7 cellular contexts compared by ENCODE assay signal in genomic region chr17:42120161-42121065, GRCh38. TPM values are rescaled to one million over a fixed set of nuclear protein-coding genes. Genes with fewer than 3 reads are reported as not detected.
A peak's percentile ranks its signal among the peaks of the same experiment; 100 is the strongest.
DNase-seq lines count a peak whose midpoint lies in the region; ATAC-seq, FAIRE-seq and TF ChIP-seq lines count a peak whose summit lies in the region.
"Had no signal": no experiment of that assay in that cellular context is flagged by ENCODE, and none has a peak within 500 bp of the region (broad histone marks: within the 10 kb centered on the region; RNA-seq: fewer than 3 reads in every experiment).

No MANE protein-coding gene starts in this region.

- peak; percentile 31 for FAIRE-seq in GM12878 (lab: Jason Lieb, UNC)
- FAIRE-seq: islet of Langerhans had no signal

- peak overlapping the region; percentile 90 for H3K4me2 ChIP-seq in GM12878 (ENCODE audit: control insufficient read depth, insufficient read depth)

- H3K27ac ChIP-seq in GM12878 (ENCODE audit: control insufficient read depth, insufficient read depth) = no peak overlapping the region

- no TSS peak for BruUV-seq in GM12878 (replicated peaks; lab: Mats Ljungman, UMichigan)

- peaks cover 11% of the 10 kb centered on the region for H3K4me1 ChIP-seq in GM12878 (ENCODE audit: control insufficient read depth, insufficient read depth, low read length)

- intact Hi-C loops in GM12878 (cut with micrococcal nuclease; ENCODE audit: unreplicated experiment) = no loop called here

- peak; percentile 22 for DNase-seq in NK-92 treated with Interleukin-12 subunit alpha and Interleukin-12 subunit beta, amount 100 ng/mL, for 24 hours (lab: John Stamatoyannopoulos, UW)
- DNase-seq in NK-92 (lab: John Stamatoyannopoulos, UW; ENCODE audit: unreplicated experiment) (no peak), GM12878 (ENCODE audit: low read depth, low spot score) (no peak), hippocampal formation (lab: John Stamatoyannopoulos, UW) (no peak)

- H3K27me3 Mint-ChIP-seq in nephron (ENCODE audit: low read depth) = peaks cover 4% of the 10 kb centered on the region

- no peak for TF ChIP-seq POLR2A in GM12878 (IDR thresholded peaks at IDR 0.05; ENCODE audit: low read depth, low read length)

- CTCF ChIA-PET in GM12878 (lab: Yijun Ruan, JAX) = interaction anchor here (0.6 to 7.1 kb wide), 20 partner anchors 9 to 406 kb away, joined by 3 to 138 read pairs (median 5); partner anchors contain the start of genes CNP, KCNH4, NKIRAS2 and RAB5C

- peak; percentile 32 for ATAC-seq in GM12878
- ATAC-seq in GM21717 (IDR thresholded peaks at IDR 0.05; ENCODE audit: unreplicated experiment) = no peak

- no peak for TF ChIP-seq RAD21 in GM12878 (IDR thresholded peaks at IDR 0.05; ENCODE audit: insufficient read depth, low read depth, low read length)

- H3K9ac ChIP-seq in GM12878 (ENCODE audit: control insufficient read depth, insufficient read depth, low read length) = peak overlapping the region; percentile 48; the same call in 1 of the 2 replicates

- H3K27ac Mint-ChIP-seq in nephron = no peak overlapping the region

- H3K9me3 ChIP-seq in GM12878 (replicated peaks; ENCODE audit: control insufficient read depth, insufficient read depth, low read length) = no peaks in the 10 kb centered on the region; the same call in 2 of the 3 replicates

- H3K36me3 ChIP-seq in GM12878 (ENCODE audit: control insufficient read depth in 2 of 2, insufficient read depth in 2 of 2, low read length in 1 of 2) = peaks cover 6 to 8% of the 10 kb centered on the region in 2 experiments; a peak in 3 of 4 replicates

- RAD21 ChIA-PET in GM12878 (lab: Charles Lee; ENCODE audit: unreplicated experiment) = interaction anchor here (0.6 to 4.7 kb wide), 20 partner anchors 10 to 415 kb away, joined by 3 to 78 read pairs (median 4); partner anchors contain the start of genes KCNH4, NAGLU and STAT3

- in situ Hi-C loops in GM12878 (cut with MboI) = no loop called here

- WGBS in GM12878 (ENCODE audit: insufficient coverage, insufficient replicate concordance, low lambda C conversion rate, missing lambda C conversion rate) = 24% methylated on average over 10 of the region's 20 CpGs

- H3K4me1 Mint-ChIP-seq in nephron = peaks cover 28% of the 10 kb centered on the region

- SMC1A ChIA-PET in GM12878 (lab: Charles Lee; ENCODE audit: uncharacterized antibody, unreplicated experiment) = interaction anchor here (0.9 to 5.2 kb wide), 10 partner anchors 10 to 156 kb away, joined by 3 to 53 read pairs (median 4); partner anchors contain the start of genes CNP, KCNH4 and NKIRAS2

- POLR2A ChIA-PET in GM12878 (lab: Charles Lee) = interaction anchor here (0.5 to 3.0 kb wide), 13 partner anchors 9 to 216 kb away, joined by 3 to 15 read pairs (median 6); partner anchors contain the start of genes CNP, DHX58 and KCNH4

- TF ChIP-seq CTCF in GM12878 (IDR thresholded peaks at IDR 0.05 in 2 of 3, conservative IDR thresholded peaks at IDR 0.05 in 1 of 3; ENCODE audit: control insufficient read depth in 2 of 3, extremely low read depth in 1 of 3, insufficient read depth in 1 of 3, low read depth in 3 of 3, low read length in 3 of 3) = no peak
- TF ChIP-seq CTCF in nephron (IDR thresholded peaks at IDR 0.05; ENCODE audit: unreplicated experiment in 3 of 3) = no peak

- peaks cover 23% of the 10 kb centered on the region for H3K36me3 Mint-ChIP-seq in nephron (ENCODE audit: low read depth)

- no peaks in the 10 kb centered on the region for H3K27me3 ChIP-seq in GM12878 (replicated peaks in 1 of 2; ENCODE audit: control insufficient read depth in 2 of 2, insufficient read depth in 2 of 2, low read length in 1 of 2)

- no peaks in the 10 kb centered on the region for H3K9me3 Mint-ChIP-seq in nephron

- H2AFZ ChIP-seq in GM12878 (ENCODE audit: control insufficient read depth, low read depth, low read length) = no peak overlapping the region

- no peaks in the 10 kb centered on the region for H4K20me1 ChIP-seq in GM12878 (ENCODE audit: control insufficient read depth, insufficient read depth)

- H3K4me3 Mint-ChIP-seq in nephron = peak overlapping the region; percentile 79 to 84 (median 82)

- peak overlapping the region; percentile 82 for H3K4me3 ChIP-seq in GM12878

- H3K79me2 ChIP-seq in GM12878 (ENCODE audit: control insufficient read depth, insufficient read depth, low read length) = peaks cover 2% of the 10 kb centered on the region; the same call in 1 of the 2 replicates

- no peak for TF ChIP-seq EP300 in GM12878 (IDR thresholded peaks at IDR 0.05; ENCODE audit: borderline replicate concordance in 1 of 2, control insufficient read depth in 1 of 2, low read depth in 2 of 2, low read length in 2 of 2)

RNA-seq across cellular contexts. Expression of gene KAT2A, which starts 0.8 kb away (rescaled TPM):
- 42.6 and 59.8 TPM in 2 replicates for total RNA-seq in GM12878 (2013; cell fraction: nucleolus; rRNA removed)
- total RNA-seq in GM12878 (2014; rRNA removed) (12.6 and 16.3 TPM in 2 replicates), GM12878 (2014; rRNA removed; fragmentation: Illumina TruSeq; extraction: Trizol) (12.3 and 12.9 TPM in 2 replicates), GM12878 (2021) (31.9 and 33.3 TPM in 2 replicates)
- 15.8 TPM for polyA plus RNA-seq in GM12878 (2011; ENCODE audit: low read depth)
- polyA plus RNA-seq in GM12878 (2011; rRNA removed) (25.8 and 46.1 TPM in 2 replicates), GM12878 (2014; fragmentation: Illumina TruSeq; extraction: Trizol) (17.1 and 25.7 TPM in 2 replicates), GM12878 (2014; fragmentation: Nextera tagmentation; extraction: Ambion mirVana) (1 to 10 TPM in 1 of 2 experiments, under 1 TPM in 1; 0.85 to 3.0 TPM), GM12878 (2014; rRNA removed) (47.5 and 52.3 TPM in 2 replicates), GM12878 (2016; fragmentation: Nextera tagmentation; extraction: Ambion mirVana) (10 to 100 TPM; 11.0 to 12.6 TPM)
- 33.4 and 45.6 TPM in 2 replicates for polyA plus RNA-seq in GM12878 (2011; cell fraction: cytosol; rRNA removed)
- polyA plus RNA-seq in GM12878 (2011; cell fraction: nucleus; rRNA removed) = 433 and 500 TPM in 2 replicates
- polyA plus RNA-seq in GM12878 (2012) = 26.4 and 29.6 TPM in 2 replicates
- polyA minus RNA-seq in GM12878 (2011; rRNA and poly(A)+ RNA removed) = 15.8 and 20.1 TPM in 2 replicates
- polyA minus RNA-seq in GM12878 (2011; cell fraction: cytosol; rRNA and poly(A)+ RNA removed) = 11.9 TPM in 2 replicates
- 26.1 and 36.8 TPM in 2 replicates for polyA minus RNA-seq in GM12878 (2011; cell fraction: nucleus; rRNA and poly(A)+ RNA removed)

RNA-seq across cellular contexts. Expression of gene HSPB9, which starts 2.2 kb away (rescaled TPM):
- not detected in 2 replicates for total RNA-seq in GM12878 (2013; cell fraction: nucleolus; rRNA removed)
- total RNA-seq in GM12878 (2014; rRNA removed) (not detected in 2 replicates), GM12878 (2014; rRNA removed; fragmentation: Illumina TruSeq; extraction: Trizol) (not detected in 2 replicates), GM12878 (2021) (not detected in 2 replicates)
- polyA plus RNA-seq in GM12878 (2011; ENCODE audit: low read depth) = 0.13 TPM
- polyA plus RNA-seq in GM12878 (2011; rRNA removed) (0.04 and 0.07 TPM in 2 replicates), GM12878 (2014; fragmentation: Illumina TruSeq; extraction: Trizol) (not detected in 2 replicates), GM12878 (2014; fragmentation: Nextera tagmentation; extraction: Ambion mirVana) (not detected), GM12878 (2014; rRNA removed) (not detected in 2 replicates), GM12878 (2016; fragmentation: Nextera tagmentation; extraction: Ambion mirVana) (under 1 TPM; 0.11 to 0.40 TPM)
- 0.07 and 0.09 TPM in 2 replicates for polyA plus RNA-seq in GM12878 (2011; cell fraction: cytosol; rRNA removed)
- polyA plus RNA-seq in GM12878 (2011; cell fraction: nucleus; rRNA removed) = 0.81 and 1.4 TPM in 2 replicates
- polyA plus RNA-seq in GM12878 (2012) = 0.26 and 0.27 TPM in 2 replicates
- polyA minus RNA-seq in GM12878 (2011; rRNA and poly(A)+ RNA removed) = not detected in 2 replicates
- polyA minus RNA-seq in GM12878 (2011; cell fraction: cytosol; rRNA and poly(A)+ RNA removed) = not detected in 2 replicates
- polyA minus RNA-seq in GM12878 (2011; cell fraction: nucleus; rRNA and poly(A)+ RNA removed) = 0.12 TPM in 1 of 2 replicates, not detected in the other

RNA-seq across cellular contexts. Expression of gene DHX58, which starts 7.9 kb away (rescaled TPM):
- total RNA-seq in GM12878 (2013; cell fraction: nucleolus; rRNA removed) = 46.8 and 50.8 TPM in 2 replicates
- 24.5 and 26.4 TPM in 2 replicates for total RNA-seq in GM12878 (2014; rRNA removed)
- total RNA-seq in GM12878 (2014; rRNA removed; fragmentation: Illumina TruSeq; extraction: Trizol) = 16.2 and 18.6 TPM in 2 replicates
- total RNA-seq in GM12878 (2021) = 26.1 and 29.9 TPM in 2 replicates
- polyA plus RNA-seq in GM12878 (2011; ENCODE audit: low read depth) = 20.6 TPM
- polyA plus RNA-seq in GM12878 (2011; rRNA removed) = 50.8 and 69.8 TPM in 2 replicates
- polyA plus RNA-seq in GM12878 (2011; cell fraction: cytosol; rRNA removed) = 73.1 and 107 TPM in 2 replicates
- polyA plus RNA-seq in GM12878 (2011; cell fraction: nucleus; rRNA removed) = 186 and 226 TPM in 2 replicates
- 29.9 and 37.6 TPM in 2 replicates for polyA plus RNA-seq in GM12878 (2012)
- 6.8 and 16.5 TPM in 2 replicates for polyA plus RNA-seq in GM12878 (2014; fragmentation: Illumina TruSeq; extraction: Trizol)
- polyA plus RNA-seq in GM12878 (2014; fragmentation: Nextera tagmentation; extraction: Ambion mirVana) = 1 to 10 TPM; 3.5 to 3.7 TPM
- 31.1 and 33.1 TPM in 2 replicates for polyA plus RNA-seq in GM12878 (2014; rRNA removed)
- polyA plus RNA-seq in GM12878 (2016; fragmentation: Nextera tagmentation; extraction: Ambion mirVana) = 10 to 100 TPM in 1 of 2 experiments, 1 to 10 TPM in 1; 8.4 to 11.2 TPM
- polyA minus RNA-seq in GM12878 (2011; rRNA and poly(A)+ RNA removed) = 59.8 and 80.8 TPM in 2 replicates
- 21.2 and 27.8 TPM in 2 replicates for polyA minus RNA-seq in GM12878 (2011; cell fraction: cytosol; rRNA and poly(A)+ RNA removed)
- polyA minus RNA-seq in GM12878 (2011; cell fraction: nucleus; rRNA and poly(A)+ RNA removed) = 51.4 and 60.2 TPM in 2 replicates

RNA-seq across cellular contexts. Expression of gene ZNF385C, which starts 22.1 kb away (rescaled TPM):
- 0.37 and 1.7 TPM in 2 replicates for total RNA-seq in GM12878 (2013; cell fraction: nucleolus; rRNA removed)
- total RNA-seq in GM12878 (2014; rRNA removed) (not detected in 2 replicates), GM12878 (2014; rRNA removed; fragmentation: Illumina TruSeq; extraction: Trizol) (0.09 TPM in 1 of 2 replicates, not detected in the other), GM12878 (2021) (not detected in 2 replicates)
- polyA plus RNA-seq in GM12878 (2011; ENCODE audit: low read depth) = not detected
- polyA plus RNA-seq in GM12878 (2011; rRNA removed) (0.07 and 0.09 TPM in 2 replicates), GM12878 (2014; fragmentation: Illumina TruSeq; extraction: Trizol) (0.07 and 0.11 TPM in 2 replicates), GM12878 (2014; fragmentation: Nextera tagmentation; extraction: Ambion mirVana) (not detected), GM12878 (2014; rRNA removed) (0.04 and 0.20 TPM in 2 replicates), GM12878 (2016; fragmentation: Nextera tagmentation; extraction: Ambion mirVana) (under 1 TPM; 0.06 to 0.11 TPM)
- 0.13 and 0.17 TPM in 2 replicates for polyA plus RNA-seq in GM12878 (2011; cell fraction: cytosol; rRNA removed)
- polyA plus RNA-seq in GM12878 (2011; cell fraction: nucleus; rRNA removed) = 0.06 and 0.36 TPM in 2 replicates
- 0.26 and 0.56 TPM in 2 replicates for polyA plus RNA-seq in GM12878 (2012)
- not detected in 2 replicates for polyA minus RNA-seq in GM12878 (2011; rRNA and poly(A)+ RNA removed)
- polyA minus RNA-seq in GM12878 (2011; cell fraction: cytosol; rRNA and poly(A)+ RNA removed) = not detected in 2 replicates
- not detected in 2 replicates for polyA minus RNA-seq in GM12878 (2011; cell fraction: nucleus; rRNA and poly(A)+ RNA removed)

RNA-seq across cellular contexts. Expression of gene RAB5C, which starts 34.4 kb away (rescaled TPM):
- total RNA-seq in GM12878 (2013; cell fraction: nucleolus; rRNA removed) = 14.4 and 17.0 TPM in 2 replicates
- 52.9 and 60.5 TPM in 2 replicates for total RNA-seq in GM12878 (2014; rRNA removed)
- total RNA-seq in GM12878 (2014; rRNA removed; fragmentation: Illumina TruSeq; extraction: Trizol) = 42.3 and 42.9 TPM in 2 replicates
- total RNA-seq in GM12878 (2021) = 67.7 and 70.7 TPM in 2 replicates
- 30.0 TPM for polyA plus RNA-seq in GM12878 (2011; ENCODE audit: low read depth)
- 51.7 and 90.4 TPM in 2 replicates for polyA plus RNA-seq in GM12878 (2011; rRNA removed)
- 117 and 153 TPM in 2 replicates for polyA plus RNA-seq in GM12878 (2011; cell fraction: cytosol; rRNA removed)
- polyA plus RNA-seq in GM12878 (2011; cell fraction: nucleus; rRNA removed) = 54.9 and 70.0 TPM in 2 replicates
- polyA plus RNA-seq in GM12878 (2012) = 46.1 and 53.6 TPM in 2 replicates
- 40.8 and 80.7 TPM in 2 replicates for polyA plus RNA-seq in GM12878 (2014; fragmentation: Illumina TruSeq; extraction: Trizol)
- polyA plus RNA-seq in GM12878 (2014; fragmentation: Nextera tagmentation; extraction: Ambion mirVana) = 1 to 10 TPM; 1.2 to 1.7 TPM
- polyA plus RNA-seq in GM12878 (2014; rRNA removed) = 91.9 and 94.4 TPM in 2 replicates
- 10 to 100 TPM; 49.9 to 51.7 TPM for polyA plus RNA-seq in GM12878 (2016; fragmentation: Nextera tagmentation; extraction: Ambion mirVana)
- 35.5 and 46.5 TPM in 2 replicates for polyA minus RNA-seq in GM12878 (2011; rRNA and poly(A)+ RNA removed)
- polyA minus RNA-seq in GM12878 (2011; cell fraction: cytosol; rRNA and poly(A)+ RNA removed) = 16.0 and 32.4 TPM in 2 replicates
- polyA minus RNA-seq in GM12878 (2011; cell fraction: nucleus; rRNA and poly(A)+ RNA removed) = 7.0 and 10.0 TPM in 2 replicates
